ENCODE assay signal across 12 cellular contexts in the genomic region with DNA sequence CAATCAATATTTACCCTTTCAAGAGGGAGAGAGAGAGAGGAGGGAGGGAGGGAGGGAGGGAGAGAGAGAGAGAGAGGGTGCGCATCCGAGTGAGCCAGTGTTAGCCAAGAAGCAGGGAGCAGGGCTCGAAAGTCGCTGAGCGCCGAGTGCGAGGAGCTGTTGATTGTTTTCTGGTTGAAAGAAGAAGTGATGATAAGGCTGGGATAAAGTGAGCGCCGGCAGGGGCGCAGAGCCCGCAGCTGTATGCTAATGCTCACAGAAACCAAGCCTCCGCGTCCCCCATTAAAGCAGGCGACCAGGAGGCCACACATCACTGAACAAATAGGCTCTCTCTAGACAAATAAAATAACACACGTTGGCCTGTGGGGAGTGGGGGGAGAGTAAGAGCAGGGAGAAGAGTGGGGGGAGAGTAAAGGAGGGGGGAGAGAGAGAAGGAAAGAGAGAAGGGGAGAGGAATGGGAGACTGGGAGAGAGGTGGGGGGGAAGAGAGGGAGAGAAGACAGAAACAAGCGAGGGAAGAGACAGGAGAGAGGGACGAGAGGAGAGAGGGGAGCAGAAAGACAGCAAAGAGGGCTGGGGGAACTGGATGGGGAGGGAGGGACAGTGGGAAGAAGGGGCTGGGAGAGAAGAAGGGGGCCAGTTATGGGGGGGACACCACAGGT. TPM values are rescaled to one million over a fixed set of nuclear protein-coding genes. Genes with fewer than 3 reads are reported as not detected.
A peak's percentile ranks its signal among the peaks of the same experiment; 100 is the strongest.
DNase-seq lines count a peak whose midpoint lies in the region; ATAC-seq and TF ChIP-seq lines count a peak whose summit lies in the region.
"Had no signal": no experiment of that assay in that cellular context is flagged by ENCODE, and none has a peak within 500 bp of the region (broad histone marks: within the 10 kb centered on the region; RNA-seq: fewer than 3 reads in every experiment).

No MANE protein-coding gene starts in this region.

- peaks cover 28% of the 10 kb centered on the region for H3K27me3 ChIP-seq in MG63

- intact Hi-C loops in natural killer cell (cut with micrococcal nuclease), result loop anchor here (10.0 kb wide), 1 partner anchor 148 kb away; no protein-coding TSS in a partner anchor

- H3K4me3 ChIP-seq in MG63, result no peak overlapping the region
- H3K4me3 ChIP-seq: K562, upper lobe of left lung had no signal

- peak overlapping the region; percentile 28 for H3K4me3 Mint-ChIP-seq in natural killer cell

- H3K27me3 Mint-ChIP-seq in natural killer cell (ENCODE audit: low read depth in 2 of 2), result peaks cover 42 to 53% of the 10 kb centered on the region in 2 donors

- no peaks in the 10 kb centered on the region for H3K36me3 ChIP-seq in MG63
- H3K36me3 ChIP-seq: upper lobe of left lung had no signal

- no peak for TF ChIP-seq CTCF in GM10266 (IDR thresholded peaks at IDR 0.05; ENCODE audit: control insufficient read depth, insufficient read depth, low read depth, missing control alignments)
- no peak for TF ChIP-seq CTCF in natural killer cell (IDR thresholded peaks at IDR 0.05)

- peaks cover 55 to 61% of the 10 kb centered on the region in 2 donors for H3K4me1 Mint-ChIP-seq in natural killer cell

- no peaks in the 10 kb centered on the region for H3K36me3 Mint-ChIP-seq in natural killer cell

- ATAC-seq in natural killer cell (peak in 1 of 3 donors; percentile 8), GM21825 (IDR thresholded peaks at IDR 0.05; ENCODE audit: unreplicated experiment) (no peak), GM21737 (IDR thresholded peaks at IDR 0.05; ENCODE audit: unreplicated experiment) (no peak), GM19351 (IDR thresholded peaks at IDR 0.05; ENCODE audit: unreplicated experiment) (no peak)
- ATAC-seq: K562 had no signal

- H3K9me3 ChIP-seq in MG63, result no peaks in the 10 kb centered on the region
- H3K9me3 ChIP-seq: upper lobe of left lung had no signal

- H3K9me3 Mint-ChIP-seq in natural killer cell, result no peaks in the 10 kb centered on the region

- H3K27ac Mint-ChIP-seq in natural killer cell, result no peak overlapping the region

- DNase-seq in GM10266 (ENCODE audit: extremely low spot score), result peak; percentile 60
- peak; percentile 85 for DNase-seq in NCI-H1436 treated with DMSO at 0.1 percent for 48 hours (lab: John Stamatoyannopoulos, UW)
- DNase-seq in SHP77 (lab: John Stamatoyannopoulos, UW), result peak; percentile 98
- no peak for DNase-seq in natural killer cell
- DNase-seq in MG63, result no peak
- DNase-seq: erythroblast, mammary epithelial cell had no signal

RNA-seq across cellular contexts. Expression of a gene that starts 5.0 kb away (rescaled TPM):
- not detected for total RNA-seq in natural killer cell
- total RNA-seq in MG63 (2014; rRNA removed; shearing (Covaris generic); ENCODE audit: low replicate concordance), result not detected in 2 replicates
- total RNA-seq: K562, mammary epithelial cell, upper lobe of left lung had no signal

Comparison
In these comparisons a context has a peak if more than half of its experiments do, and no peak if none do; other contexts are left out.
1. DNase-seq: peak in GM10266 (single experiment), NCI-H1436 treated with DMSO at 0.1 percent for 48 hours (single experiment) and SHP77 (2 of 2); none in natural killer cell (single experiment) and MG63 (single experiment).